In the genomic region with DNA sequence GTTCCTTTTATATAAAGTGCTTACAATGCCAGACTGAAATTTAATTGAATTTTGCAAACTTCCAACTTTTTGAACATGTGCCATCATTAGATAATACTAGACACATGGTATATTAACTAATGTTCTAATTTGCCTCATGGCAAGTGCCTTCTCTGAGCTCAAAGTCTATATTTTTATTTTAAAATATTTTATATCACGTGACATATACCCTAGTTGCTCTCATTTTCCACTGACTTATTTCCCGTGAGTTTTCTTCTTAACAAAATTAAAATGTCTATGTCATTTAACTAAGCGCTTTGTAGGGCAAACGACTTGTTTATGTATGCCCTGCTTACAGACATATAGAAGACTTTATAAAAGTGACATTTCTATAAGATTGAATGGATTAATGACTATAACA, we compare ENCODE assay signal across 27 cellular contexts.
"Had no signal": no experiment of that assay in that cellular context is flagged by ENCODE, and none has a peak within 500 bp of the region (broad histone marks: within the 10 kb centered on the region; RNA-seq: fewer than 3 reads in every experiment).

No MANE protein-coding gene starts in this region.

- H3K27ac ChIP-seq: colonic mucosa, epithelial cell of prostate, esophagus squamous epithelium, gastrocnemius medialis, heart right ventricle, left lung, lower lobe of right lung had no signal

- H3K4me3 ChIP-seq: colonic mucosa, esophagus squamous epithelium, gastrocnemius medialis, heart right ventricle, left lung, lower lobe of right lung had no signal

- H3K4me1 Mint-ChIP-seq: endodermal cell; memory B cell; naive thymus-derived CD4-positive, alpha-beta T cell had no signal

- H3K4me3 Mint-ChIP-seq: dendritic cell treated with granulocyte-macrophage colony-stimulating factor and Interleukin-4, amounts not matched to agents 40 ng/mL and 50 ng/mL, for 4 days; effector memory CD8-positive, alpha-beta T cell; endodermal cell; memory B cell; mesothelial cell of epicardium; naive thymus-derived CD4-positive, alpha-beta T cell had no signal

- H3K36me3 ChIP-seq: colonic mucosa, esophagus squamous epithelium, gastrocnemius medialis, heart right ventricle, left lung, lower lobe of right lung had no signal

- FAIRE-seq: endometrium, islet of Langerhans, keratinocyte had no signal

- H3K27ac Mint-ChIP-seq: dendritic cell treated with granulocyte-macrophage colony-stimulating factor and Interleukin-4, amounts not matched to agents 40 ng/mL and 50 ng/mL, for 4 days; effector memory CD8-positive, alpha-beta T cell; endodermal cell; memory B cell; mesothelial cell of epicardium; naive thymus-derived CD4-positive, alpha-beta T cell had no signal

- DNase-seq: colonic mucosa; cortex of kidney; effector CD8-positive, alpha-beta T cell; effector memory CD8-positive, alpha-beta T cell; endodermal cell; erythroblast; esophagus squamous epithelium; foreskin fibroblast; foreskin melanocyte; gastrocnemius medialis; glutamatergic neuron; head of caudate nucleus; heart right ventricle; hippocampal formation; left cardiac atrium; left lung; left ventricle myocardium superior; lower lobe of right lung; naive thymus-derived CD4-positive, alpha-beta T cell had no signal

- H3K27me3 ChIP-seq: colonic mucosa, esophagus squamous epithelium, gastrocnemius medialis, heart right ventricle, left lung had no signal

- H3K27me3 Mint-ChIP-seq: dendritic cell treated with granulocyte-macrophage colony-stimulating factor and Interleukin-4, amounts not matched to agents 40 ng/mL and 50 ng/mL, for 4 days; effector memory CD8-positive, alpha-beta T cell; naive thymus-derived CD4-positive, alpha-beta T cell had no signal

- H3K36me3 Mint-ChIP-seq: memory B cell; mesothelial cell of epicardium; naive thymus-derived CD4-positive, alpha-beta T cell had no signal

- ATAC-seq: effector memory CD8-positive, alpha-beta T cell; esophagus mucosa; gastrocnemius medialis; heart right ventricle; left cardiac atrium; left lung; left ventricle myocardium superior; lower lobe of right lung; naive thymus-derived CD4-positive, alpha-beta T cell had no signal

- H3K4me1 ChIP-seq: colonic mucosa, esophagus squamous epithelium, gastrocnemius medialis, left lung, lower lobe of right lung had no signal

- H3K9me3 Mint-ChIP-seq: dendritic cell treated with granulocyte-macrophage colony-stimulating factor and Interleukin-4, amounts not matched to agents 40 ng/mL and 50 ng/mL, for 4 days; endodermal cell; memory B cell; mesothelial cell of epicardium had no signal

- H3K9me3 ChIP-seq: colonic mucosa, esophagus squamous epithelium, gastrocnemius medialis, heart right ventricle, left lung, lower lobe of right lung had no signal
